In genomic region chr11:74019860-74020259, GRCh38 we compare ENCODE assay signal across 9 cellular contexts. TPM values are rescaled to one million over a fixed set of nuclear protein-coding genes. Genes with fewer than 3 reads are reported as not detected.
A peak's percentile ranks its signal among the peaks of the same experiment; 100 is the strongest.
DNase-seq lines count a peak whose midpoint lies in the region; ATAC-seq and TF ChIP-seq lines count a peak whose summit lies in the region.
"Had no signal": no experiment of that assay in that cellular context is flagged by ENCODE, and none has a peak within 500 bp of the region (broad histone marks: within the 10 kb centered on the region; RNA-seq: fewer than 3 reads in every experiment).

No MANE protein-coding gene starts in this region.

- no peaks in the 10 kb centered on the region for H3K9me3 Mint-ChIP-seq in activated naive CD4-positive, alpha-beta T cell treated with anti-CD3 and anti-CD28 coated beads for 36 hours

- H3K27me3 Mint-ChIP-seq in activated naive CD4-positive, alpha-beta T cell treated with anti-CD3 and anti-CD28 coated beads for 36 hours (ENCODE audit: low read depth), result no peaks in the 10 kb centered on the region

- peak; percentile 56 for DNase-seq in activated naive CD4-positive, alpha-beta T cell treated with anti-CD3 and anti-CD28 coated beads for 36 hours
- DNase-seq in activated naive CD4-positive, alpha-beta T cell (lab: John Stamatoyannopoulos, UW), result no peak
- peak in 1 of 7 donors; percentile 46 for DNase-seq in adrenal gland
- DNase-seq in renal cortical epithelial cell (ENCODE audit: low read depth), result peak; percentile 21
- DNase-seq in transverse colon, result no peak
- no peak for DNase-seq in DMS79 (lab: John Stamatoyannopoulos, UW)
- no peak for DNase-seq in NCI-H1105 (lab: John Stamatoyannopoulos, UW)
- DNase-seq: nucleus accumbens had no signal

- WGBS in adrenal gland, 4 donors, result 80 to 94% (median 87%) methylated on average over 4 of the region's 4 CpGs
- WGBS in transverse colon (ENCODE audit: low coverage in 1 of 2), 2 donors, result 75 to 79% methylated on average over 4 of the region's 4 CpGs

- H3K4me3 ChIP-seq in adrenal gland (no peak overlapping the region), transverse colon (no peak overlapping the region)

- no peaks in the 10 kb centered on the region for H3K36me3 ChIP-seq in adrenal gland (replicated peaks in 1 of 2)
- no peaks in the 10 kb centered on the region for H3K36me3 ChIP-seq in transverse colon

- intact Hi-C loops in activated naive CD4-positive, alpha-beta T cell treated with anti-CD3 and anti-CD28 coated beads for 36 hours (cut with micrococcal nuclease), result loop anchor here (1.0 kb wide), 1 partner anchor 9 kb away; no protein-coding TSS in a partner anchor
- intact Hi-C loops in adrenal gland (cut with DNase I), result no loop called here
- intact Hi-C loops in transverse colon (cut with DNase I; ENCODE audit: low total_unique reads), result loop anchor here (10.0 kb wide), 1 partner anchor 55 kb away; no protein-coding TSS in a partner anchor

- no peak for TF ChIP-seq CTCF in adrenal gland (IDR thresholded peaks at IDR 0.05)
- no peak for TF ChIP-seq CTCF in transverse colon (IDR thresholded peaks at IDR 0.05)

- in situ Hi-C loops in transverse colon (cut with MboI; ENCODE audit: low pct_ligation_motif_present in 1 of 4, low pct_unique_long_range_greater_than_20kb in 1 of 4, low sequenced_read_pairs in 3 of 4), result no loop called here

- H3K9me3 ChIP-seq in adrenal gland (replicated peaks in 1 of 3) (no peaks in the 10 kb centered on the region), transverse colon (no peaks in the 10 kb centered on the region)

- no peak overlapping the region for H3K27ac Mint-ChIP-seq in activated naive CD4-positive, alpha-beta T cell treated with anti-CD3 and anti-CD28 coated beads for 36 hours

- TF ChIP-seq POLR2A in adrenal gland (IDR thresholded peaks at IDR 0.05), result no peak
- TF ChIP-seq POLR2A in transverse colon (IDR thresholded peaks at IDR 0.05), result no peak

- H3K36me3 Mint-ChIP-seq in activated naive CD4-positive, alpha-beta T cell treated with anti-CD3 and anti-CD28 coated beads for 36 hours (ENCODE audit: low read depth), result peaks cover 10% of the 10 kb centered on the region

- TF ChIP-seq EP300 in transverse colon (IDR thresholded peaks at IDR 0.05; ENCODE audit: low read depth), result no peak

- ATAC-seq in GM21786 (IDR thresholded peaks at IDR 0.05; ENCODE audit: unreplicated experiment), result no peak

- no peak overlapping the region for H3K4me3 Mint-ChIP-seq in activated naive CD4-positive, alpha-beta T cell treated with anti-CD3 and anti-CD28 coated beads for 36 hours

- H3K27ac ChIP-seq in adrenal gland, result peak overlapping the region in 4 of 5 donors; percentile 27 to 88 (median 82)
- H3K27ac ChIP-seq in transverse colon, result peak overlapping the region; percentile 88 to 89 (median 88)

- CTCF ChIA-PET in activated naive CD4-positive, alpha-beta T cell treated with anti-CD3 and anti-CD28 coated beads for 36 hours (lab: Charles Lee), result interaction anchor here (1.2 to 1.6 kb wide), 3 partner anchors 9 to 55 kb away, joined by 4 to 7 read pairs (median 5); no protein-coding TSS in a partner anchor

- H3K27me3 ChIP-seq in adrenal gland, result no peaks in the 10 kb centered on the region
- H3K27me3 ChIP-seq in transverse colon, result no peaks in the 10 kb centered on the region

- peaks cover 21% of the 10 kb centered on the region for H3K4me1 Mint-ChIP-seq in activated naive CD4-positive, alpha-beta T cell treated with anti-CD3 and anti-CD28 coated beads for 36 hours (ENCODE audit: low read depth)

- peaks cover 24 to 37% of the 10 kb centered on the region in 2 donors for H3K4me1 ChIP-seq in adrenal gland (replicated peaks in 1 of 2)
- peaks cover 20 to 38% (median 28%) of the 10 kb centered on the region in 4 donors for H3K4me1 ChIP-seq in transverse colon

RNA-seq across cellular contexts. Expression of gene UCP3, which starts 11.0 kb away (rescaled TPM):
- total RNA-seq in activated naive CD4-positive, alpha-beta T cell treated with anti-CD3 and anti-CD28 coated beads for 36 hours, result under 1 TPM; 0.32 to 0.83 TPM
- total RNA-seq in adrenal gland (1 to 10 TPM in 5 of 8 donors, under 1 TPM in 3; 0.36 to 4.0 (median 1.4) TPM), renal cortical epithelial cell (0.17 and 1.1 TPM in 2 replicates), transverse colon (1 to 10 TPM; 1.3 to 7.6 (median 3.1) TPM)
- 1 to 10 TPM in 2 of 3 donors, under 1 TPM in 1; 0.53 to 6.3 (median 4.7) TPM for polyA plus RNA-seq in adrenal gland

RNA-seq across cellular contexts. Expression of gene UCP2, which starts 37.2 kb away (rescaled TPM):
- 100 to 1,000 TPM; 149 to 157 TPM for total RNA-seq in activated naive CD4-positive, alpha-beta T cell treated with anti-CD3 and anti-CD28 coated beads for 36 hours
- 100 to 1,000 TPM in 1 of 8 donors, 10 to 100 TPM in 7; 21.4 to 117 (median 46.2) TPM for total RNA-seq in adrenal gland
- polyA plus RNA-seq in adrenal gland, result 10 to 100 TPM; 26.0 to 91.3 (median 44.2) TPM
- total RNA-seq in renal cortical epithelial cell, result 13.7 and 48.6 TPM in 2 replicates
- total RNA-seq in transverse colon, result 10 to 100 TPM; 36.7 to 57.6 (median 39.6) TPM

Comparison
In these comparisons a context has a peak if more than half of its experiments do, and no peak if none do; other contexts are left out.
1. DNase-seq: peak in activated naive CD4-positive, alpha-beta T cell treated with anti-CD3 and anti-CD28 coated beads for 36 hours (single experiment) and renal cortical epithelial cell (single experiment); none in activated naive CD4-positive, alpha-beta T cell (0 of 4), transverse colon (single experiment), DMS79 (single experiment) and NCI-H1105 (single experiment).
2. intact Hi-C loops: an anchor here in activated naive CD4-positive, alpha-beta T cell treated with anti-CD3 and anti-CD28 coated beads for 36 hours (1.0 kb wide) and transverse colon (10.0 kb wide); none called in adrenal gland.